ENCODE assay signal across 19 cellular contexts in the genomic region with DNA sequence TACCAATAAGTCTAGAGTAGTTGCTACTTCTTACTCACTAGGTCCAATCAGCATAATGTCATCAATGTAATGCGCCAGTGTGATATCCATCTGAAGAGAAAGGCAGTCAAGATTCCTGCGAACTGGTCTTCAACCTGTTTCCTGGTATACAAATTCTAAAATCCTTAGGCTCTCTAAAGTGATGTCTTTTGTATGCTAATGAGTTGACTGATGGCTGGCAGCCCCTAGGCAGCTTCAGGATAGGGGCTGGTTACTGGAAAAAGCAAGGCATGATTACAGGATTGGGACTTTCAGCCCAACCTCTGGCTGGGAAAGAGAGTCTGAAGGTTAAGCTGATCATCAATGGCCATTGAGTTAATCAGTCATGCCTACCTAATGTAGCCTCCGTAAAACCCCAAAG.
DNase-seq lines count a peak whose midpoint lies in the region; ATAC-seq and TF ChIP-seq lines count a peak whose summit lies in the region.
"Had no signal": no experiment of that assay in that cellular context is flagged by ENCODE, and none has a peak within 500 bp of the region (broad histone marks: within the 10 kb centered on the region; RNA-seq: fewer than 3 reads in every experiment).

No MANE protein-coding gene starts in this region.

- no peak overlapping the region for H4K5ac ChIP-seq in mesendoderm (ENCODE audit: low read length)

- peak; percentile 69 for DNase-seq in ELF-1 (ENCODE audit: low read depth, low spot score)
- peak; percentile 68 for DNase-seq in esophagus muscularis mucosa (ENCODE audit: extremely low spot score)
- peak; percentile 57 for DNase-seq in mesendoderm
- DNase-seq in foreskin fibroblast: no peak
- no peak for DNase-seq in left lobe of liver (ENCODE audit: low spot score)
- DNase-seq in globus pallidus (ENCODE audit: low spot score): no peak
- DNase-seq: BE2C; CD4-positive, alpha-beta T cell; CD8-positive, alpha-beta memory T cell; DMS 273 treated with DMSO at 0.1 percent for 48 hours; DMS79; EL; GF-D8; GOT3; H7 had no signal

- no peak overlapping the region for H2BK120ac ChIP-seq in mesendoderm (ENCODE audit: low read depth, low read length)

- TF ChIP-seq EP300 in esophagus muscularis mucosa (IDR thresholded peaks at IDR 0.05): no peak

- H3K56ac ChIP-seq in mesendoderm (ENCODE audit: low read length): no peak overlapping the region

- H3K9me3 ChIP-seq in HUES48 (ENCODE audit: control insufficient read depth, insufficient read depth, low read length) (0 out of 2 replicates have a peak, but pooled peaks cover 4% of the 10 kb centered on the region), esophagus muscularis mucosa (no peaks in the 10 kb centered on the region)
- H3K9me3 ChIP-seq: BE2C had no signal

- H3K27ac ChIP-seq in HUES48 (ENCODE audit: low read depth, low read length) (peak overlapping the region; percentile 25), esophagus muscularis mucosa (replicated peaks in 1 of 4) (no peak overlapping the region), mesendoderm (ENCODE audit: low read depth, low read length) (no peak overlapping the region)
- H3K27ac ChIP-seq: 22Rv1; BLaER1 treated with 17β-estradiol and CSF1 and Interleukin-3, amounts not matched to agents 10 nM and 100 nM had no signal

- H3K36me3 ChIP-seq in HUES48 (ENCODE audit: control insufficient read depth, insufficient read depth, low read length) (no peaks in the 10 kb centered on the region), esophagus muscularis mucosa (no peaks in the 10 kb centered on the region), mesendoderm (ENCODE audit: control insufficient read depth, insufficient read depth, low read length) (no peaks in the 10 kb centered on the region)
- H3K36me3 ChIP-seq: BE2C; BLaER1 treated with 17β-estradiol and CSF1 and Interleukin-3, amounts not matched to agents 10 nM and 100 nM had no signal

- no peak overlapping the region for H2BK15ac ChIP-seq in mesendoderm (replicated peaks; ENCODE audit: low read depth)

- no peak overlapping the region for H3K4me2 ChIP-seq in mesendoderm (ENCODE audit: low read length)
- H3K4me2 ChIP-seq: BLaER1 treated with 17β-estradiol and CSF1 and Interleukin-3, amounts not matched to agents 10 nM and 100 nM had no signal

- TF ChIP-seq CTCF in esophagus muscularis mucosa (IDR thresholded peaks at IDR 0.05) (no peak), foreskin fibroblast (IDR thresholded peaks at IDR 0.05; ENCODE audit: low read depth, low read length) (no peak)

- no peak overlapping the region for H2AK5ac ChIP-seq in mesendoderm (ENCODE audit: low read length)

- no peak for TF ChIP-seq POLR2A in esophagus muscularis mucosa (IDR thresholded peaks at IDR 0.05; ENCODE audit: low read depth)

- no peaks in the 10 kb centered on the region for H3K79me1 ChIP-seq in mesendoderm (ENCODE audit: low read length)

- intact Hi-C loops in esophagus muscularis mucosa (cut with DNase I): no loop called here

- WGBS in esophagus muscularis mucosa: 87% methylated on average over 3 of the region's 3 CpGs
- WGBS in mesendoderm (ENCODE audit: extremely low coverage, insufficient coverage, low lambda C conversion rate): no CpG with 5 or more reads among the region's 3 CpGs

- H3K9ac ChIP-seq in HUES48 (ENCODE audit: low read depth, low read length) (no peak overlapping the region), mesendoderm (ENCODE audit: low read length) (no peak overlapping the region)
- H3K9ac ChIP-seq: BLaER1 treated with 17β-estradiol and CSF1 and Interleukin-3, amounts not matched to agents 10 nM and 100 nM had no signal

- no peaks in the 10 kb centered on the region for H3K79me2 ChIP-seq in mesendoderm (ENCODE audit: control insufficient read depth, insufficient read depth, low read length)

- no peak overlapping the region for H2BK5ac ChIP-seq in mesendoderm (ENCODE audit: low read length)

- no peak overlapping the region for H3K4ac ChIP-seq in mesendoderm (ENCODE audit: low read depth, low read length)

- H4K8ac ChIP-seq in mesendoderm (ENCODE audit: low read depth, low read length): no peak overlapping the region

- ATAC-seq in left lobe of liver: no peak
- ATAC-seq: HCT116 had no signal

- H3K23ac ChIP-seq in mesendoderm (ENCODE audit: low read length): no peak overlapping the region

- H3K4me1 ChIP-seq in HUES48 (ENCODE audit: control insufficient read depth, insufficient read depth, low read length) (peaks cover 12% of the 10 kb centered on the region), esophagus muscularis mucosa (no peaks in the 10 kb centered on the region), mesendoderm (ENCODE audit: control insufficient read depth, low read depth, low read length) (no peaks in the 10 kb centered on the region)
- H3K4me1 ChIP-seq: BE2C had no signal

- no peak overlapping the region for H3K18ac ChIP-seq in mesendoderm (ENCODE audit: low read length)

- H3K27me3 ChIP-seq in HUES48 (ENCODE audit: control insufficient read depth, insufficient read depth, low read length): no peaks in the 10 kb centered on the region
- no peaks in the 10 kb centered on the region for H3K27me3 ChIP-seq in esophagus muscularis mucosa
- H3K27me3 ChIP-seq in mesendoderm (ENCODE audit: insufficient read depth, low read length, poor library complexity): no peaks in the 10 kb centered on the region
- H3K27me3 ChIP-seq: BE2C had no signal

- no peak overlapping the region for H3K4me3 ChIP-seq in HUES48 (ENCODE audit: low read depth, low read length)
- H3K4me3 ChIP-seq in esophagus muscularis mucosa: no peak overlapping the region
- H3K4me3 ChIP-seq in mesendoderm (ENCODE audit: low read length): no peak overlapping the region
- H3K4me3 ChIP-seq in foreskin fibroblast (ENCODE audit: low read depth in 1 of 2, low read length in 2 of 2): no peak overlapping the region
- H3K4me3 ChIP-seq: BLaER1 treated with 17β-estradiol and CSF1 and Interleukin-3, amounts not matched to agents 10 nM and 100 nM had no signal

Comparison
In these comparisons a context has a peak if more than half of its experiments do, and no peak if none do; other contexts are left out.
1. DNase-seq: peak in ELF-1 (single experiment), esophagus muscularis mucosa (single experiment) and mesendoderm (single experiment); none in foreskin fibroblast (0 of 2), left lobe of liver (single experiment) and globus pallidus (single experiment).